Comparison of ENCODE assay signal across 2 cellular contexts in genomic region chr14:51644215-51644969, GRCh38.
A peak's percentile ranks its signal among the peaks of the same experiment; 100 is the strongest.
TF ChIP-seq lines count a peak whose summit lies in the region.

No MANE protein-coding gene starts in this region.

TF ChIP-seq in HepG2, 621 proteins besides CTCF, POLR2A, EP300 and RAD21 (continued from another document):
- no peak for TF ChIP-seq MNT (IDR thresholded peaks at IDR 0.05)
- no peak for TF ChIP-seq IRF1 (CRISPR knock-in tag; IDR thresholded peaks at IDR 0.05; ENCODE audit: low read depth)
- TF ChIP-seq THYN1 (CRISPR knock-in tag; IDR thresholded peaks at IDR 0.05; ENCODE audit: borderline replicate concordance, low read depth) = no peak
- no peak for TF ChIP-seq ADNP (CRISPR knock-in tag; IDR thresholded peaks at IDR 0.05)
- TF ChIP-seq MAFK (conservative IDR thresholded peaks at IDR 0.05 in 1 of 2, IDR thresholded peaks at IDR 0.05 in 1 of 2; ENCODE audit: low read length in 2 of 2) = peak; percentile 25 to 56; a peak in 3 of 4 replicates
- TF ChIP-seq NONO (IDR thresholded peaks at IDR 0.05) = no peak
- no peak for TF ChIP-seq NONO (CRISPR knock-in tag; conservative IDR thresholded peaks at IDR 0.05)
- TF ChIP-seq ZKSCAN5 (CRISPR knock-in tag; IDR thresholded peaks at IDR 0.05) = no peak
- TF ChIP-seq MEIS1 (CRISPR knock-in tag; IDR thresholded peaks at IDR 0.05; ENCODE audit: borderline replicate concordance) = no peak
- TF ChIP-seq MED13 (CRISPR knock-in tag; IDR thresholded peaks at IDR 0.05) = no peak
- TF ChIP-seq MAFF (IDR thresholded peaks at IDR 0.05; ENCODE audit: low read depth, low read length) = peak; percentile 51

TF ChIP-seq in SK-N-SH treated with all-trans-retinoic acid at 6 μM for 48 hours, 23 proteins besides CTCF, POLR2A, EP300 and RAD21 (continued from another document):
- TF ChIP-seq CSRNP3 (CRISPR knock-in tag; IDR thresholded peaks at IDR 0.05) (no peak), ESRRG (CRISPR knock-in tag; IDR thresholded peaks at IDR 0.05) (no peak), CSDC2 (CRISPR knock-in tag; IDR thresholded peaks at IDR 0.05) (no peak), RARB (CRISPR knock-in tag; IDR thresholded peaks at IDR 0.05) (no peak), ZNF565 (CRISPR knock-in tag; conservative IDR thresholded peaks at IDR 0.05; ENCODE audit: low read depth) (no peak), BACH2 (CRISPR knock-in tag; IDR thresholded peaks at IDR 0.05; ENCODE audit: borderline replicate concordance) (no peak), GLIS3 (CRISPR knock-in tag; IDR thresholded peaks at IDR 0.05) (no peak), PATZ1 (CRISPR knock-in tag; IDR thresholded peaks at IDR 0.05; ENCODE audit: borderline replicate concordance) (no peak; the same call in 1 of the 2 replicates)
TF ChIP-seq in SK-N-SH treated with all-trans-retinoic acid at 6 μM for 48 hours: peak in this region for 0.
